ENCODE assay signal across 2 cellular contexts in genomic region chr20:32796383-32797159, GRCh38.
TF ChIP-seq lines count a peak whose summit lies in the region.

No MANE protein-coding gene starts in this region.

TF ChIP-seq in GM23338, 12 proteins besides CTCF, POLR2A, EP300 and RAD21:
- TF ChIP-seq, protein P1, sequence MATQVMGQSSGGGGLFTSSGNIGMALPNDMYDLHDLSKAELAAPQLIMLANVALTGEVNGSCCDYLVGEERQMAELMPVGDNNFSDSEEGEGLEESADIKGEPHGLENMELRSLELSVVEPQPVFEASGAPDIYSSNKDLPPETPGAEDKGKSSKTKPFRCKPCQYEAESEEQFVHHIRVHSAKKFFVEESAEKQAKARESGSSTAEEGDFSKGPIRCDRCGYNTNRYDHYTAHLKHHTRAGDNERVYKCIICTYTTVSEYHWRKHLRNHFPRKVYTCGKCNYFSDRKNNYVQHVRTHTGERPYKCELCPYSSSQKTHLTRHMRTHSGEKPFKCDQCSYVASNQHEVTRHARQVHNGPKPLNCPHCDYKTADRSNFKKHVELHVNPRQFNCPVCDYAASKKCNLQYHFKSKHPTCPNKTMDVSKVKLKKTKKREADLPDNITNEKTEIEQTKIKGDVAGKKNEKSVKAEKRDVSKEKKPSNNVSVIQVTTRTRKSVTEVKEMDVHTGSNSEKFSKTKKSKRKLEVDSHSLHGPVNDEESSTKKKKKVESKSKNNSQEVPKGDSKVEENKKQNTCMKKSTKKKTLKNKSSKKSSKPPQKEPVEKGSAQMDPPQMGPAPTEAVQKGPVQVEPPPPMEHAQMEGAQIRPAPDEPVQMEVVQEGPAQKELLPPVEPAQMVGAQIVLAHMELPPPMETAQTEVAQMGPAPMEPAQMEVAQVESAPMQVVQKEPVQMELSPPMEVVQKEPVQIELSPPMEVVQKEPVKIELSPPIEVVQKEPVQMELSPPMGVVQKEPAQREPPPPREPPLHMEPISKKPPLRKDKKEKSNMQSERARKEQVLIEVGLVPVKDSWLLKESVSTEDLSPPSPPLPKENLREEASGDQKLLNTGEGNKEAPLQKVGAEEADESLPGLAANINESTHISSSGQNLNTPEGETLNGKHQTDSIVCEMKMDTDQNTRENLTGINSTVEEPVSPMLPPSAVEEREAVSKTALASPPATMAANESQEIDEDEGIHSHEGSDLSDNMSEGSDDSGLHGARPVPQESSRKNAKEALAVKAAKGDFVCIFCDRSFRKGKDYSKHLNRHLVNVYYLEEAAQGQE (IDR thresholded peaks at IDR 0.05; ENCODE audit: unreplicated experiment) = no peak
- TF ChIP-seq POLR2AphosphoS5 (IDR thresholded peaks at IDR 0.05; ENCODE audit: low read depth) = peak; percentile 56; the same call in 1 of the 2 replicates

TF ChIP-seq in GM12878, 131 proteins besides CTCF, POLR2A, EP300 and RAD21:
- peak; percentile 64; the same call in 1 of the 2 replicates for TF ChIP-seq IKZF1 (conservative IDR thresholded peaks at IDR 0.05)
- no peak for TF ChIP-seq BMI1 (IDR thresholded peaks at IDR 0.05; ENCODE audit: borderline replicate concordance)
- TF ChIP-seq, protein P2, sequence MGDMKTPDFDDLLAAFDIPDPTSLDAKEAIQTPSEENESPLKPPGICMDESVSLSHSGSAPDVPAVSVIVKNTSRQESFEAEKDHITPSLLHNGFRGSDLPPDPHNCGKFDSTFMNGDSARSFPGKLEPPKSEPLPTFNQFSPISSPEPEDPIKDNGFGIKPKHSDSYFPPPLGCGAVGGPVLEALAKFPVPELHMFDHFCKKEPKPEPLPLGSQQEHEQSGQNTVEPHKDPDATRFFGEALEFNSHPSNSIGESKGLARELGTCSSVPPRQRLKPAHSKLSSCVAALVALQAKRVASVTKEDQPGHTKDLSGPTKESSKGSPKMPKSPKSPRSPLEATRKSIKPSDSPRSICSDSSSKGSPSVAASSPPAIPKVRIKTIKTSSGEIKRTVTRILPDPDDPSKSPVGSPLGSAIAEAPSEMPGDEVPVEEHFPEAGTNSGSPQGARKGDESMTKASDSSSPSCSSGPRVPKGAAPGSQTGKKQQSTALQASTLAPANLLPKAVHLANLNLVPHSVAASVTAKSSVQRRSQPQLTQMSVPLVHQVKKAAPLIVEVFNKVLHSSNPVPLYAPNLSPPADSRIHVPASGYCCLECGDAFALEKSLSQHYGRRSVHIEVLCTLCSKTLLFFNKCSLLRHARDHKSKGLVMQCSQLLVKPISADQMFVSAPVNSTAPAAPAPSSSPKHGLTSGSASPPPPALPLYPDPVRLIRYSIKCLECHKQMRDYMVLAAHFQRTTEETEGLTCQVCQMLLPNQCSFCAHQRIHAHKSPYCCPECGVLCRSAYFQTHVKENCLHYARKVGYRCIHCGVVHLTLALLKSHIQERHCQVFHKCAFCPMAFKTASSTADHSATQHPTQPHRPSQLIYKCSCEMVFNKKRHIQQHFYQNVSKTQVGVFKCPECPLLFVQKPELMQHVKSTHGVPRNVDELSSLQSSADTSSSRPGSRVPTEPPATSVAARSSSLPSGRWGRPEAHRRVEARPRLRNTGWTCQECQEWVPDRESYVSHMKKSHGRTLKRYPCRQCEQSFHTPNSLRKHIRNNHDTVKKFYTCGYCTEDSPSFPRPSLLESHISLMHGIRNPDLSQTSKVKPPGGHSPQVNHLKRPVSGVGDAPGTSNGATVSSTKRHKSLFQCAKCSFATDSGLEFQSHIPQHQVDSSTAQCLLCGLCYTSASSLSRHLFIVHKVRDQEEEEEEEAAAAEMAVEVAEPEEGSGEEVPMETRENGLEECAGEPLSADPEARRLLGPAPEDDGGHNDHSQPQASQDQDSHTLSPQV (IDR thresholded peaks at IDR 0.05) = no peak
- TF ChIP-seq EED (IDR thresholded peaks at IDR 0.05; ENCODE audit: low read depth) = 0 out of 2 replicates have a peak, but pooled peaks have one; percentile 16
- no peak for TF ChIP-seq YBX1 (IDR thresholded peaks at IDR 0.05)
- TF ChIP-seq IKZF2 (IDR thresholded peaks at IDR 0.05) = peak; percentile 18 to 33; a peak in 1 of 4 replicates
- no peak for TF ChIP-seq KAT2A (conservative IDR thresholded peaks at IDR 0.05; ENCODE audit: control insufficient read depth, low read depth, low read length)
- TF ChIP-seq RUNX3 (IDR thresholded peaks at IDR 0.05; ENCODE audit: low read length) = peak; percentile 37; the same call in 1 of the 2 replicates
- peak; percentile 52; the same call in 1 of the 2 replicates for TF ChIP-seq TCF12 (IDR thresholded peaks at IDR 0.05; ENCODE audit: low read depth, low read length)
